In genomic region chr11:101354801-101355200, GRCh38 we compare ENCODE assay signal across 33 cellular contexts.
"Had no signal": no experiment of that assay in that cellular context is flagged by ENCODE, and none has a peak within 500 bp of the region (broad histone marks: within the 10 kb centered on the region; RNA-seq: fewer than 3 reads in every experiment).

No MANE protein-coding gene starts in this region.

- DNase-seq: Karpas-422, Kasumi-1, KG1, MG63, MM.1S, MV-4-11, NCI-H1048, NCI-H1092, NCI-H1092 treated with DMSO at 0.1 percent for 48 hours, NCI-H1105, NCI-H1105 treated with DMSO at 0.1 percent for 48 hours, NCI-H1417, NCI-H1417 treated with DMSO at 0.1 percent for 48 hours, NCI-H1436, NCI-H1436 treated with DMSO at 0.1 percent for 48 hours, NCI-H146, NCI-H1694, NCI-H1694 treated with DMSO at 0.1 percent for 48 hours, NCI-H187, NCI-H187 treated with DMSO at 0.1 percent for 48 hours, NCI-H1930, NCI-H2029, NCI-H2029 treated with DMSO at 0.1 percent for 48 hours, NCI-H2081, NCI-H2081 treated with DMSO at 0.1 percent for 48 hours, NCI-H2107, NCI-H2171, NCI-H2171 treated with DMSO at 0.1 percent for 48 hours, NCI-H2227 treated with DMSO at 0.1 percent for 48 hours, NCI-H226, NCI-H345, NCI-H446, NCI-H446 treated with DMSO at 0.1 percent for 48 hours had no signal
